12 cellular contexts compared by ENCODE assay signal in genomic region chr10:118343115-118343514, GRCh38. TPM values are rescaled to one million over a fixed set of nuclear protein-coding genes. Genes with fewer than 3 reads are reported as not detected.
A peak's percentile ranks its signal among the peaks of the same experiment; 100 is the strongest.
DNase-seq lines count a peak whose midpoint lies in the region; ATAC-seq, FAIRE-seq and TF ChIP-seq lines count a peak whose summit lies in the region.
"Had no signal": no experiment of that assay in that cellular context is flagged by ENCODE, and none has a peak within 500 bp of the region (broad histone marks: within the 10 kb centered on the region; RNA-seq: fewer than 3 reads in every experiment).

No MANE protein-coding gene starts in this region.

- H4K20me1 ChIP-seq in HepG2 (ENCODE audit: insufficient read depth, low read length): no peaks in the 10 kb centered on the region

- POLR2A ChIA-PET in HepG2 (lab: Yijun Ruan, JAX): no interaction called here

- in situ Hi-C loops in HepG2 (cut with HindIII; ENCODE audit: extremely low pct_ligation_motif_present, low pct_unique_long_range_greater_than_20kb): no loop called here

- intact Hi-C loops in HepG2 (cut with micrococcal nuclease; ENCODE audit: unreplicated experiment) (loop anchor here (1.0 kb wide), 1 partner anchor 35 kb away; no protein-coding TSS in a partner anchor), right lobe of liver (cut with DNase I) (no loop called here), kidney (cut with DNase I) (no loop called here)

- no peak for TF ChIP-seq RAD21 in HepG2 (CRISPR knock-in tag; IDR thresholded peaks at IDR 0.05)

- H3K4me1 ChIP-seq in HepG2 (ENCODE audit: insufficient read depth, low read length) (peaks cover 24% of the 10 kb centered on the region), right lobe of liver (peaks cover 0 to 18% (median 0%) of the 10 kb centered on the region in 4 donors), RWPE2 (ENCODE audit: insufficient read depth, poor library complexity, severe bottlenecking) (peaks cover 16% of the 10 kb centered on the region), kidney (ENCODE audit: control insufficient read depth in 1 of 2, insufficient read depth in 1 of 2, low read depth in 1 of 2, low read length in 2 of 2) (peaks cover 7 to 10% of the 10 kb centered on the region in 2 donors), suprapubic skin (peaks cover 33% of the 10 kb centered on the region)

- H2AFZ ChIP-seq in HepG2 (ENCODE audit: low read length): peak overlapping the region; percentile 89

- no peak for TF ChIP-seq CTCF in HepG2 (CRISPR knock-in tag; IDR thresholded peaks at IDR 0.05)
- TF ChIP-seq CTCF in right lobe of liver (IDR thresholded peaks at IDR 0.05): no peak
- TF ChIP-seq CTCF in RWPE2 (IDR thresholded peaks at IDR 0.05; ENCODE audit: poor library complexity, severe bottlenecking): no peak
- TF ChIP-seq CTCF in fibroblast of pulmonary artery (IDR thresholded peaks at IDR 0.05; ENCODE audit: low read length, missing control alignments): no peak
- no peak for TF ChIP-seq CTCF in kidney (IDR thresholded peaks at IDR 0.05; ENCODE audit: borderline replicate concordance, extremely low read depth, insufficient read depth)
- TF ChIP-seq CTCF in suprapubic skin (IDR thresholded peaks at IDR 0.05): no peak

- H3K27ac ChIP-seq in HepG2 (ENCODE audit: extremely low read length, insufficient read depth, low read length): no peak overlapping the region
- H3K27ac ChIP-seq in right lobe of liver: no peak overlapping the region
- peak overlapping the region; percentile 44 for H3K27ac ChIP-seq in RWPE2 (ENCODE audit: poor library complexity, severe bottlenecking)
- no peak overlapping the region for H3K27ac ChIP-seq in kidney (ENCODE audit: low read depth in 2 of 2, low read length in 2 of 2)
- no peak overlapping the region for H3K27ac ChIP-seq in suprapubic skin

- CTCF ChIA-PET in HepG2 (lab: Yijun Ruan, JAX; ENCODE audit: low intra/inter-chr PET ratio, low total read pairs): no interaction called here

- H3K4me2 ChIP-seq in HepG2 (ENCODE audit: low read depth, low read length): peak overlapping the region; percentile 80; the same call in 1 of the 2 replicates

- H3K4me3 ChIP-seq in HepG2 (replicated peaks in 1 of 3; ENCODE audit: insufficient read depth in 1 of 3, low read depth in 2 of 3, low read length in 3 of 3): no peak overlapping the region
- no peak overlapping the region for H3K4me3 ChIP-seq in right lobe of liver
- no peak overlapping the region for H3K4me3 ChIP-seq in RWPE2 (ENCODE audit: severe bottlenecking)
- no peak overlapping the region for H3K4me3 ChIP-seq in fibroblast of pulmonary artery (replicated peaks; ENCODE audit: low read depth, low read length)
- H3K4me3 ChIP-seq in kidney (ENCODE audit: low read length in 2 of 2): no peak overlapping the region
- H3K4me3 ChIP-seq in suprapubic skin: no peak overlapping the region

- no peak for FAIRE-seq in HepG2 (lab: Jason Lieb, UNC)
- no peak for FAIRE-seq in kidney (lab: Jason Lieb, UNC)
- FAIRE-seq: GM12892 had no signal

- H3K36me3 ChIP-seq in HepG2 (replicated peaks in 1 of 2; ENCODE audit: control insufficient read depth in 1 of 2, insufficient read depth in 2 of 2, low read length in 2 of 2) (peaks cover 0 to 3% of the 10 kb centered on the region in 2 experiments; a peak in 2 of 5 replicates), right lobe of liver (no peaks in the 10 kb centered on the region), RWPE2 (ENCODE audit: low read depth) (peaks cover 18% of the 10 kb centered on the region), kidney (ENCODE audit: control insufficient read depth in 1 of 2, insufficient read depth in 2 of 2, low read length in 2 of 2) (no peaks in the 10 kb centered on the region), suprapubic skin (no peaks in the 10 kb centered on the region)

- H3K9ac ChIP-seq in HepG2 (ENCODE audit: insufficient read depth, low read depth, low read length) (no peak overlapping the region), kidney (ENCODE audit: low read length in 2 of 2) (no peak overlapping the region)

- no peak for TF ChIP-seq POLR2A in HepG2 (IDR thresholded peaks at IDR 0.05; ENCODE audit: insufficient read depth in 1 of 2, low read depth in 2 of 2, low read length in 2 of 2)
- TF ChIP-seq POLR2A in right lobe of liver (IDR thresholded peaks at IDR 0.05): no peak
- no peak for TF ChIP-seq POLR2A in suprapubic skin (IDR thresholded peaks at IDR 0.05)

- peaks cover 14% of the 10 kb centered on the region for H3K79me2 ChIP-seq in HepG2 (ENCODE audit: insufficient read depth, low read length)

- WGBS in HepG2 (ENCODE audit: low lambda C conversion rate): 84% methylated on average over 5 of the region's 5 CpGs
- 93% methylated on average over 5 of the region's 5 CpGs for WGBS in right lobe of liver (ENCODE audit: insufficient coverage, low coverage, low lambda C conversion rate, missing lambda C conversion rate)
- 95% methylated on average over 5 of the region's 5 CpGs for WGBS in suprapubic skin

- BruUV-seq in HepG2 (replicated peaks; lab: Mats Ljungman, UMichigan): no TSS peak

- peaks cover 0 to 3% of the 10 kb centered on the region in 2 experiments; a peak in 1 of 5 replicates for H3K27me3 ChIP-seq in HepG2 (ENCODE audit: control insufficient read depth in 1 of 2, insufficient read depth in 2 of 2, low read length in 2 of 2)
- H3K27me3 ChIP-seq in right lobe of liver: no peaks in the 10 kb centered on the region
- H3K27me3 ChIP-seq in RWPE2 (ENCODE audit: insufficient read depth, poor library complexity, severe bottlenecking): no peaks in the 10 kb centered on the region
- H3K27me3 ChIP-seq in suprapubic skin: peaks cover 4% of the 10 kb centered on the region

- ATAC-seq in HepG2 (no peak), right lobe of liver (no peak), RWPE2 (ENCODE audit: low read depth) (peak; percentile 49; the same call in 2 of the 3 replicates), GM21786 (IDR thresholded peaks at IDR 0.05; ENCODE audit: unreplicated experiment) (no peak)

- H3K9me3 ChIP-seq in HepG2 (ENCODE audit: low read length) (no peaks in the 10 kb centered on the region), right lobe of liver (no peaks in the 10 kb centered on the region), RWPE2 (ENCODE audit: severe bottlenecking) (no peaks in the 10 kb centered on the region), kidney (ENCODE audit: control insufficient read depth in 1 of 2, low read length in 2 of 2) (no peaks in the 10 kb centered on the region), suprapubic skin (no peaks in the 10 kb centered on the region)

- DNase-seq in HepG2 (ENCODE audit: low spot score) (no peak), right lobe of liver (no peak), RWPE2 (ENCODE audit: low spot score) (no peak), fibroblast of pulmonary artery (ENCODE audit: low read depth) (peak; percentile 19), kidney (no peak), suprapubic skin (ENCODE audit: low spot score in 2 of 2) (no peak), MV-4-11 (lab: John Stamatoyannopoulos, UW) (no peak)
- DNase-seq: activated CD4-positive, alpha-beta T cell treated with anti-CD3 and anti-CD28 coated beads, Interleukin-2, amount 50 U/mL, for 1 hour; SHP77 treated with DMSO at 0.1 percent for 48 hours; stimulated activated naive B cell treated with anti-CD40 and anti-IgM and Interleukin-4, amounts not matched to agents 10 μg/mL and 1 μg/mL and 100 μg/mL, for 72 hours had no signal

- TF ChIP-seq EP300 in HepG2 (IDR thresholded peaks at IDR 0.05; ENCODE audit: low read depth in 2 of 2, low read length in 2 of 2) (no peak), HepG2 (CRISPR knock-in tag; IDR thresholded peaks at IDR 0.05; ENCODE audit: borderline replicate concordance) (no peak), suprapubic skin (IDR thresholded peaks at IDR 0.05) (no peak)

TF ChIP-seq in HepG2, 621 proteins besides CTCF, POLR2A, EP300 and RAD21:
- TF ChIP-seq IRX3 (CRISPR knock-in tag; IDR thresholded peaks at IDR 0.05; ENCODE audit: borderline replicate concordance, low read depth): no peak
- TF ChIP-seq ELF4 (CRISPR knock-in tag; IDR thresholded peaks at IDR 0.05; ENCODE audit: borderline replicate concordance): 0 out of 2 replicates have a peak, but pooled peaks have one; percentile 7
- TF ChIP-seq TOPORS (CRISPR knock-in tag; IDR thresholded peaks at IDR 0.05): no peak
- TF ChIP-seq ZNF737 (CRISPR knock-in tag; IDR thresholded peaks at IDR 0.05; ENCODE audit: borderline replicate concordance): no peak
- no peak for TF ChIP-seq PHF8 (CRISPR knock-in tag; IDR thresholded peaks at IDR 0.05)

RNA-seq across cellular contexts. Expression of gene FAM204A, which starts 1.0 kb away (rescaled TPM):
- total RNA-seq in HepG2 (2016; rRNA removed; fragmentation: Illumina TruSeq; extraction: Trizol) (61.0 and 78.6 TPM in 2 replicates), right lobe of liver (10 to 100 TPM; 16.3 to 26.1 (median 18.5) TPM), kidney (70.6 TPM), suprapubic skin (10 to 100 TPM; 18.2 to 45.4 (median 35.1) TPM)
- 38.8 and 43.1 TPM in 2 replicates for total RNA-seq in HepG2 (2016; cell fraction: cytosol; rRNA removed; fragmentation: Illumina TruSeq; extraction: Trizol; ENCODE audit: low read depth)
- 64.5 and 85.6 TPM in 2 replicates for total RNA-seq in HepG2 (2016; cell fraction: insoluble cytoplasmic fraction; rRNA removed; fragmentation: Illumina TruSeq; extraction: Trizol)
- total RNA-seq in HepG2 (2016; cell fraction: membrane; rRNA removed; fragmentation: Illumina TruSeq; extraction: Trizol): 77.6 and 81.1 TPM in 2 replicates
- total RNA-seq in HepG2 (2016; cell fraction: nucleus; rRNA removed; fragmentation: Illumina TruSeq; extraction: Trizol): 47.5 and 51.0 TPM in 2 replicates
- polyA plus RNA-seq in HepG2 (2011; rRNA removed) (8.4 and 9.2 TPM in 2 replicates), kidney (ENCODE audit: insufficient read depth, low read depth, low replicate concordance) (40.2 TPM)
- polyA plus RNA-seq in HepG2 (2011; cell fraction: cytosol; rRNA removed): 7.0 and 7.1 TPM in 2 replicates
- 5.9 and 9.7 TPM in 2 replicates for polyA plus RNA-seq in HepG2 (2011; cell fraction: nucleus; rRNA removed)
- polyA plus RNA-seq in HepG2 (2012): 17.1 and 25.9 TPM in 2 replicates
- 32.1 and 37.9 TPM in 2 replicates for polyA plus RNA-seq in HepG2 (2016; cell fraction: cytosol; fragmentation: Illumina TruSeq; extraction: Trizol; ENCODE audit: low read depth)
- polyA plus RNA-seq in HepG2 (2016; cell fraction: insoluble cytoplasmic fraction; fragmentation: Illumina TruSeq; extraction: Trizol; ENCODE audit: low read depth): 63.0 and 79.6 TPM in 2 replicates
- polyA plus RNA-seq in HepG2 (2016; cell fraction: membrane; fragmentation: Illumina TruSeq; extraction: Trizol; ENCODE audit: low read depth): 49.1 and 53.4 TPM in 2 replicates
- polyA plus RNA-seq in HepG2 (2016; cell fraction: nucleus; fragmentation: Illumina TruSeq; extraction: Trizol; ENCODE audit: insufficient read depth, low read depth): 37.6 and 38.1 TPM in 2 replicates
- 15.6 and 26.8 TPM in 2 replicates for polyA minus RNA-seq in HepG2 (2011; rRNA and poly(A)+ RNA removed; ENCODE audit: low replicate concordance)
- 4.0 and 9.5 TPM in 2 replicates for polyA minus RNA-seq in HepG2 (2011; cell fraction: cytosol; rRNA and poly(A)+ RNA removed)
- polyA minus RNA-seq in HepG2 (2011; cell fraction: nucleus; rRNA and poly(A)+ RNA removed): 53.0 and 53.5 TPM in 2 replicates
